Comparison of ENCODE assay signal across 20 cellular contexts in genomic region chr4:13617801-13618200, GRCh38.
"Had no signal": no experiment of that assay in that cellular context is flagged by ENCODE, and none has a peak within 500 bp of the region (broad histone marks: within the 10 kb centered on the region; RNA-seq: fewer than 3 reads in every experiment).

No MANE protein-coding gene starts in this region.

- ATAC-seq: left lobe of liver; mucosa of descending colon; natural killer cell; right lobe of liver; stimulated activated effector memory CD8-positive, alpha-beta T cell treated with anti-CD3 and anti-CD28 coated beads, Interleukin-12 subunit alpha, Interleukin-12 subunit beta, amount 100 ng/mL, for 72 hours had no signal

- H3K4me1 Mint-ChIP-seq: mesothelial cell of epicardium had no signal

- DNase-seq: cerebellar nuclear complex; cortex of kidney; head of caudate nucleus; kidney; mesenchymal stem cell; mucosa of descending colon; natural killer cell; right lobe of liver; stimulated activated CD4-positive, alpha-beta T cell treated with anti-CD3 and anti-CD28 coated beads, Interleukin-12 subunit alpha, Interleukin-12 subunit beta, amount 100 ng/mL, for 4 hours; stimulated activated CD4-positive, alpha-beta T cell treated with anti-CD3 and anti-CD28 coated beads, Interleukin-2, amount 100 ng/mL, for 24 hours; stimulated activated CD4-positive, alpha-beta T cell treated with anti-CD3 and anti-CD28 coated beads, Interleukin-4, amount 100 ng/mL, for 24 hours; stimulated activated naive CD4-positive, alpha-beta T cell treated with Interleukin-2 at 50 U/mL for 16 hours; stomach; testis; tibial artery had no signal

- H3K9me3 Mint-ChIP-seq: mesothelial cell of epicardium; natural killer cell; stimulated activated effector memory CD8-positive, alpha-beta T cell treated with anti-CD3 and anti-CD28 coated beads, Interleukin-12 subunit alpha, Interleukin-12 subunit beta, amount 100 ng/mL, for 72 hours; type B pancreatic cell had no signal

- H3K27me3 Mint-ChIP-seq: progenitor cell of endocrine pancreas, type B pancreatic cell had no signal

- H3K27ac Mint-ChIP-seq: mesothelial cell of epicardium; natural killer cell; progenitor cell of endocrine pancreas; stimulated activated effector memory CD8-positive, alpha-beta T cell treated with anti-CD3 and anti-CD28 coated beads, Interleukin-12 subunit alpha, Interleukin-12 subunit beta, amount 100 ng/mL, for 72 hours; type B pancreatic cell had no signal

- H3K4me3 Mint-ChIP-seq: mesothelial cell of epicardium; natural killer cell; stimulated activated effector memory CD8-positive, alpha-beta T cell treated with anti-CD3 and anti-CD28 coated beads, Interleukin-12 subunit alpha, Interleukin-12 subunit beta, amount 100 ng/mL, for 72 hours; type B pancreatic cell had no signal
